ENCODE assay signal across 21 cellular contexts in genomic region chr19:56310462-56310861, GRCh38. TPM values are rescaled to one million over a fixed set of nuclear protein-coding genes. Genes with fewer than 3 reads are reported as not detected.
"Had no signal": no experiment of that assay in that cellular context is flagged by ENCODE, and none has a peak within 500 bp of the region (broad histone marks: within the 10 kb centered on the region; RNA-seq: fewer than 3 reads in every experiment).

No MANE protein-coding gene starts in this region.

- FAIRE-seq: RCC 7860 had no signal

- H3K4me3 ChIP-seq: SJSA1, SK-N-MC had no signal

- H3K27me3 ChIP-seq: SJSA1 had no signal

- DNase-seq: IMR-90, Kasumi-1, MM.1S, NCI-H1092 treated with DMSO at 0.1 percent for 48 hours, NCI-H1436, NCI-H187, NCI-H2029, NCI-H2081 treated with DMSO at 0.1 percent for 48 hours, NCI-H226, NCI-H446, NCI-H510A treated with DMSO at 0.1 percent for 48 hours, NCI-H526, NCI-H82, Right ventricle myocardium superior, RPMI8226, SIG-M5 had no signal

RNA-seq across cellular contexts. Expression of gene EDDM13, which starts 37.9 kb away (rescaled TPM):
- total RNA-seq: HT-29, IMR-90, M059J, Right ventricle myocardium superior, SJSA1 had no signal
